In the genomic region with DNA sequence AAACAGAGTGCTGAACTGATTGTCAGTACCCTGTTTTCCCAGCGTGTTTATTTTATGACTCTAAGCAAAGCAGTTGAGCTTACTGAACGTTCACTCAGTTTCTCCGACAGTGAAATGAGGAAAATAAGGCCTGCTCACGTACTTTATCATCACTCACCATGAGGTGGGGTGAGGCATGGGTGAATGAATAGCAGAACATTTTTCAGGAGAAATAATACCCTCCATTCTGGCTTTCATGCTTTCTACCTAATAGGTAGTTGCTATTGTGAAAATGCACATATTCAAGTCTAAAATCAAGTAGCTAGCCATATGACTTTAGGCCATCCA, we compare ENCODE assay signal across 12 cellular contexts.
DNase-seq lines count a peak whose midpoint lies in the region; TF ChIP-seq lines count a peak whose summit lies in the region.
"Had no signal": no experiment of that assay in that cellular context is flagged by ENCODE, and none has a peak within 500 bp of the region (broad histone marks: within the 10 kb centered on the region; RNA-seq: fewer than 3 reads in every experiment).

No MANE protein-coding gene starts in this region.

- no peak overlapping the region for H3K4me3 ChIP-seq in thyroid gland (replicated peaks in 1 of 3)
- no peak overlapping the region for H3K4me3 ChIP-seq in Caco-2 (ENCODE audit: low read depth, low read length)
- H3K4me3 ChIP-seq: colonic mucosa had no signal

- WGBS in thyroid gland, 2 donors = 41 to 47% methylated on average over 4 of the region's 4 CpGs

- H3K27me3 Mint-ChIP-seq in neural crest cell (ENCODE audit: low read depth) = no peaks in the 10 kb centered on the region
- no peaks in the 10 kb centered on the region for H3K27me3 Mint-ChIP-seq in Caco-2 (ENCODE audit: insufficient read depth, unreplicated experiment)

- H3K9me3 Mint-ChIP-seq in neural crest cell = peaks cover 4% of the 10 kb centered on the region
- peaks cover 36% of the 10 kb centered on the region for H3K9me3 Mint-ChIP-seq in Caco-2 (ENCODE audit: unreplicated experiment)

- CTCF ChIA-PET in Caco-2 (lab: Charles Lee) = interaction anchor here (0.6 kb wide), 2 partner anchors 62 to 206 kb away, joined by 3 read pairs; no protein-coding TSS in a partner anchor

- no peak for DNase-seq in caudate nucleus (lab: John Stamatoyannopoulos, UW)
- no peak for DNase-seq in neural crest cell (ENCODE audit: low read depth, low spot score)
- no peak for DNase-seq in thyroid gland
- DNase-seq in activated CD4-positive, CD25-positive, alpha-beta regulatory T cell (lab: John Stamatoyannopoulos, UW) = no peak
- no peak for DNase-seq in activated effector memory CD4-positive, alpha-beta T cell treated with anti-CD3 and anti-CD28 coated beads, Interleukin-2, amount 50 U/mL, for 16 hours
- DNase-seq in NCI-H1436 treated with DMSO at 0.1 percent for 48 hours (lab: John Stamatoyannopoulos, UW) = no peak
- no peak for DNase-seq in Caco-2
- DNase-seq: MM.1S, NCI-H1694 treated with DMSO at 0.1 percent for 48 hours, nephron progenitor cell had no signal

- H3K27me3 ChIP-seq in thyroid gland (no peaks in the 10 kb centered on the region), Caco-2 (replicated peaks; ENCODE audit: control insufficient read depth, insufficient read depth, low read length) (no peaks in the 10 kb centered on the region)
- H3K27me3 ChIP-seq: colonic mucosa had no signal

- H3K36me3 ChIP-seq in thyroid gland = peaks cover 6 to 19% of the 10 kb centered on the region in 2 donors
- H3K36me3 ChIP-seq in Caco-2 (ENCODE audit: control insufficient read depth, insufficient read depth, low read length) = peaks cover 2% of the 10 kb centered on the region
- H3K36me3 ChIP-seq: colonic mucosa had no signal

- H3K4me3 Mint-ChIP-seq in neural crest cell (no peak overlapping the region), Caco-2 (ENCODE audit: unreplicated experiment) (no peak overlapping the region)
- H3K4me3 Mint-ChIP-seq: nephron progenitor cell had no signal

- H3K4me1 Mint-ChIP-seq in neural crest cell (peaks cover 40% of the 10 kb centered on the region), Caco-2 (ENCODE audit: low read depth, unreplicated experiment) (no peaks in the 10 kb centered on the region)

- H3K27ac ChIP-seq in VCaP = peak overlapping the region; percentile 69
- H3K27ac ChIP-seq in caudate nucleus (ENCODE audit: low read depth, low read length) = peak overlapping the region; percentile 79
- H3K27ac ChIP-seq in thyroid gland = peak overlapping the region; percentile 71 to 80 (median 79)

- peak in 1 of 2 donors; percentile 18 for TF ChIP-seq POLR2A in thyroid gland (IDR thresholded peaks at IDR 0.05)

- no peaks in the 10 kb centered on the region for H3K9me3 ChIP-seq in thyroid gland
- no peaks in the 10 kb centered on the region for H3K9me3 ChIP-seq in Caco-2
- H3K9me3 ChIP-seq: colonic mucosa had no signal

- no TSS peak for BruUV-seq in Caco-2 (replicated peaks; lab: Mats Ljungman, UMichigan)

- TF ChIP-seq CTCF in VCaP (conservative IDR thresholded peaks at IDR 0.05) (no peak), neural crest cell (conservative IDR thresholded peaks at IDR 0.05) (no peak), thyroid gland (IDR thresholded peaks at IDR 0.05) (no peak), Caco-2 (IDR thresholded peaks at IDR 0.05; ENCODE audit: insufficient read depth in 1 of 2, low read depth in 1 of 2, low read length in 1 of 2, severe bottlenecking in 1 of 2, unreplicated experiment in 1 of 2) (no peak)

- H3K4me1 ChIP-seq in thyroid gland (peaks cover 49 to 67% of the 10 kb centered on the region in 2 donors), Caco-2 (peaks cover 18% of the 10 kb centered on the region)

- H3K36me3 Mint-ChIP-seq in neural crest cell (ENCODE audit: low read depth) (peaks cover 40% of the 10 kb centered on the region), Caco-2 (ENCODE audit: insufficient read depth, unreplicated experiment) (peaks cover 42% of the 10 kb centered on the region)

- POLR2A ChIA-PET in Caco-2 (lab: Charles Lee) = no interaction called here

- H3K27ac Mint-ChIP-seq in neural crest cell (ENCODE audit: unreplicated experiment) = peak overlapping the region; percentile 60
- H3K27ac Mint-ChIP-seq in Caco-2 (ENCODE audit: unreplicated experiment) = no peak overlapping the region
- H3K27ac Mint-ChIP-seq: nephron progenitor cell had no signal

- intact Hi-C loops in thyroid gland (cut with DNase I) = no loop called here
- intact Hi-C loops in Caco-2 (cut with micrococcal nuclease; ENCODE audit: unreplicated experiment) = no loop called here
